In the genomic region with DNA sequence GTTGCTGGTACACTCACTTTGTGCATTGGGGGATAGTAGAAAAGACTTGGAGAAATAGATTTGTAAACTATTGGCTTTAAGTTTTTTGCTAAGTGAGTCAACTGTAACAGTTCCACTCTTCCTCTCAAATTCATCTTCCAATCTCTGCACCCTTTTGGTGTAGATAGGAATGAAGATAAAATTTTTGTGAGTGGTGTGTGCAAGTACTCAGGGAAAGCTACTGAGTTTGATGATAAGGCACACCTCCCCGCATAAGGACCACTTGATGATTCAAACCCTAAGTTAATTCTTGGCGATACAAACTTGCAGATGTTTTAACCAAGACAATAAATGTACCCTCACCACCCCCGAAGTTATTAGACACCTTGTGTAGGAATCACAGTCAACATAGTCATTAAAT, we compare ENCODE assay signal across 18 cellular contexts.
DNase-seq lines count a peak whose midpoint lies in the region; ATAC-seq, FAIRE-seq and TF ChIP-seq lines count a peak whose summit lies in the region.
"Had no signal": no experiment of that assay in that cellular context is flagged by ENCODE, and none has a peak within 500 bp of the region (broad histone marks: within the 10 kb centered on the region; RNA-seq: fewer than 3 reads in every experiment).

No MANE protein-coding gene starts in this region.

- CTCF ChIA-PET in H1 (lab: Charles Lee; ENCODE audit: partially characterized antibody) = no interaction called here
- CTCF ChIA-PET in T-cell (lab: Charles Lee) = no interaction called here

- no peak overlapping the region for H3K23ac ChIP-seq in H1 (ENCODE audit: insufficient read length)

- no peak overlapping the region for H2BK12ac ChIP-seq in H1 (ENCODE audit: low read depth, low read length)

- H3K9ac ChIP-seq in H1 (replicated peaks in 1 of 4; ENCODE audit: extremely low read depth in 1 of 4, low read depth in 3 of 4, low read length in 3 of 4) = no peak overlapping the region
- H3K9ac ChIP-seq: GM23248 had no signal

- no peaks in the 10 kb centered on the region for H3K27me3 Mint-ChIP-seq in GM23338 (ENCODE audit: insufficient read depth, low read depth, poor library complexity)
- H3K27me3 Mint-ChIP-seq in T-cell = no peaks in the 10 kb centered on the region
- H3K27me3 Mint-ChIP-seq: B cell; CD4-positive, alpha-beta memory T cell had no signal

- H3K56ac ChIP-seq in H1 (replicated peaks; ENCODE audit: insufficient read length, low read depth, low read length) = no peak overlapping the region

- H2BK15ac ChIP-seq in H1 (ENCODE audit: low read length) = no peak overlapping the region

- H3K18ac ChIP-seq in H1 (ENCODE audit: extremely low read depth, low read length) = peak overlapping the region; percentile 19; the same call in 1 of the 2 replicates

- H3K36me3 Mint-ChIP-seq in GM23338 (ENCODE audit: low read depth) (peaks cover 8% of the 10 kb centered on the region; the same call in 2 of the 3 replicates), T-cell (no peaks in the 10 kb centered on the region)
- H3K36me3 Mint-ChIP-seq: CD4-positive, alpha-beta memory T cell had no signal

- no peak overlapping the region for H3K4me3 Mint-ChIP-seq in GM23338
- no peak overlapping the region for H3K4me3 Mint-ChIP-seq in T-cell
- H3K4me3 Mint-ChIP-seq: B cell; CD4-positive, alpha-beta memory T cell; H9 had no signal

- no peaks in the 10 kb centered on the region for H3K36me3 ChIP-seq in H1 (ENCODE audit: control insufficient read depth in 2 of 4, insufficient read depth in 4 of 4, low read length in 3 of 4)
- no peaks in the 10 kb centered on the region for H3K36me3 ChIP-seq in GM23338 (ENCODE audit: insufficient read depth)

- H3K9me3 ChIP-seq in H1 (ENCODE audit: insufficient read depth in 2 of 2, low read depth in 1 of 2, low read length in 1 of 2) = peaks cover 0 to 3% of the 10 kb centered on the region in 2 experiments; a peak in 1 of 4 replicates

- DNase-seq in AG10803 (ENCODE audit: low read depth) (peak; percentile 25), GM03348 (ENCODE audit: low spot score) (peak; percentile 33), NCI-H226 (peak; percentile 33), H1 (ENCODE audit: low read depth in 1 of 2, low spot score in 2 of 2) (no peak), GM23338 (ENCODE audit: low spot score) (no peak), T-cell (no peak), RKO (ENCODE audit: low spot score) (no peak), SKM-1 treated with dmso at 0.1 percent for 144 hours (lab: John Stamatoyannopoulos, UW; ENCODE audit: unreplicated experiment) (no peak)
- DNase-seq: 8988T; CD4-positive, alpha-beta memory T cell; DMS79; GF-D8; GM23248; H9 had no signal

- H2AFZ ChIP-seq in H1 (ENCODE audit: low read length) (no peak overlapping the region), GM23338 (no peak overlapping the region)
- H2AFZ ChIP-seq: GM23248 had no signal

- H3K9me2 ChIP-seq in GM23338 (ENCODE audit: insufficient read depth) = no peaks in the 10 kb centered on the region

- H3K27ac Mint-ChIP-seq in GM23338 (no peak overlapping the region), T-cell (no peak overlapping the region)
- H3K27ac Mint-ChIP-seq: B cell; CD4-positive, alpha-beta memory T cell had no signal

- no peaks in the 10 kb centered on the region for H3K27me3 ChIP-seq in H1 (replicated peaks in 1 of 4; ENCODE audit: control insufficient read depth in 3 of 4, extremely low read depth in 1 of 4, insufficient read depth in 3 of 4, low read length in 3 of 4)
- H3K27me3 ChIP-seq in GM23338 (ENCODE audit: insufficient read depth) = no peaks in the 10 kb centered on the region

- no peaks in the 10 kb centered on the region for H3K79me2 ChIP-seq in H1 (ENCODE audit: control insufficient read depth in 1 of 2, insufficient read depth in 2 of 2, low read length in 2 of 2)
- H3K79me2 ChIP-seq in GM23338 (replicated peaks; ENCODE audit: insufficient read depth) = no peaks in the 10 kb centered on the region

- H3K14ac ChIP-seq in H1 (ENCODE audit: insufficient read length) = no peak overlapping the region

- no peak overlapping the region for H4K5ac ChIP-seq in H1 (ENCODE audit: insufficient read length, low read depth, low read length)

- H2BK20ac ChIP-seq in H1 (ENCODE audit: low read length) = no peak overlapping the region

- H4K91ac ChIP-seq in H1 (replicated peaks; ENCODE audit: insufficient read length, low read length) = no peak overlapping the region

- no peak overlapping the region for H3K27ac ChIP-seq in H1 (ENCODE audit: low read depth, low read length)
- H3K27ac ChIP-seq in GM23338 (ENCODE audit: low read depth) = no peak overlapping the region
- H3K27ac ChIP-seq: C4-2B, GM23248 had no signal

- H3K4me3 ChIP-seq in AG10803 (ENCODE audit: low read length) = no peak overlapping the region
- H3K4me3 ChIP-seq in H1 (ENCODE audit: extremely low read depth in 1 of 4, insufficient read depth in 2 of 4, low read depth in 3 of 4, low read length in 4 of 4) = no peak overlapping the region
- no peak overlapping the region for H3K4me3 ChIP-seq in GM23338
- H3K4me3 ChIP-seq: GM23248, K562 had no signal

- ATAC-seq in GM23338 (no peak), T-cell (replicated peaks in 1 of 4) (no peak)
- ATAC-seq: K562 had no signal

- 90% methylated on average over 3 of the region's 3 CpGs; no CpG with 5 or more reads in 1 of the 2 experiments for WGBS in H1 (ENCODE audit: extremely low coverage in 1 of 2, insufficient coverage in 1 of 2, insufficient read length in 1 of 2, insufficient replicate concordance in 2 of 2, low coverage in 1 of 2, low lambda C conversion rate in 2 of 2, missing lambda C conversion rate in 1 of 2), 2 experiments

- H3K4me1 ChIP-seq in H1 (replicated peaks in 1 of 4; ENCODE audit: control insufficient read depth in 3 of 4, insufficient read depth in 4 of 4, low read length in 3 of 4) (no peaks in the 10 kb centered on the region; a peak in 1 of 7 replicates), GM23338 (ENCODE audit: insufficient read depth) (peaks cover 11% of the 10 kb centered on the region)

- TF ChIP-seq EP300 in H1 (IDR thresholded peaks at IDR 0.05; ENCODE audit: borderline replicate concordance in 1 of 2, low read depth in 2 of 2, low read length in 2 of 2) = no peak

- no peak overlapping the region for H3K4ac ChIP-seq in H1 (replicated peaks; ENCODE audit: insufficient read length, low read depth, low read length)

- H2BK120ac ChIP-seq in H1 (replicated peaks; ENCODE audit: low read depth, low read length) = no peak overlapping the region

- H3K9me3 Mint-ChIP-seq in GM23338 (peaks cover 9% of the 10 kb centered on the region; the same call in 2 of the 3 replicates), T-cell (no peaks in the 10 kb centered on the region)
- H3K9me3 Mint-ChIP-seq: CD4-positive, alpha-beta memory T cell had no signal

- H3K23me2 ChIP-seq in H1 (ENCODE audit: low read depth, low read length) = no peaks in the 10 kb centered on the region

- no peak for TF ChIP-seq POLR2A in H1 (IDR thresholded peaks at IDR 0.05; ENCODE audit: control extremely low read depth in 1 of 2, low read depth in 2 of 2, low read length in 2 of 2)

- H3K4me2 ChIP-seq in H1 (ENCODE audit: insufficient read depth in 1 of 2, low read depth in 2 of 2, low read length in 2 of 2) (no peak overlapping the region), GM23338 (no peak overlapping the region)

- H3F3A ChIP-seq in GM23338 (replicated peaks; ENCODE audit: low read depth) = no peaks in the 10 kb centered on the region

- FAIRE-seq in H1 (lab: Jason Lieb, UNC) = no peak
- FAIRE-seq: GM18507, K562 had no signal

- TF ChIP-seq CTCF in AG10803 (conservative IDR thresholded peaks at IDR 0.05; ENCODE audit: low read length) (no peak), H1 (IDR thresholded peaks at IDR 0.05; ENCODE audit: control extremely low read depth in 1 of 3, insufficient read depth in 1 of 3, low read depth in 1 of 3, low read length in 3 of 3) (no peak), GM23338 (conservative IDR thresholded peaks at IDR 0.05; ENCODE audit: low read depth in 2 of 2) (no peak)

- no peak overlapping the region for H4K8ac ChIP-seq in H1 (ENCODE audit: extremely low read depth, insufficient read depth, low read length)

- no peaks in the 10 kb centered on the region for H4K20me1 ChIP-seq in H1 (replicated peaks in 1 of 2; ENCODE audit: control insufficient read depth in 1 of 2, insufficient read depth in 2 of 2, low read length in 2 of 2)
- no peaks in the 10 kb centered on the region for H4K20me1 ChIP-seq in GM23338 (replicated peaks; ENCODE audit: insufficient read depth)

- no peak overlapping the region for H2AK5ac ChIP-seq in H1 (ENCODE audit: low read depth, low read length)

- H3K79me1 ChIP-seq in H1 (ENCODE audit: low read depth, low read length) = no peaks in the 10 kb centered on the region

- no peak for TF ChIP-seq RAD21 in H1 (IDR thresholded peaks at IDR 0.05 in 1 of 2, conservative IDR thresholded peaks at IDR 0.05 in 1 of 2; ENCODE audit: low read depth in 2 of 2, low read length in 2 of 2)

- peaks cover 17% of the 10 kb centered on the region; the same call in 2 of the 3 replicates for H3K4me1 Mint-ChIP-seq in GM23338
- H3K4me1 Mint-ChIP-seq in T-cell = no peaks in the 10 kb centered on the region
- H3K4me1 Mint-ChIP-seq: B cell; CD4-positive, alpha-beta memory T cell had no signal

- POLR2A ChIA-PET in H1 (lab: Charles Lee; ENCODE audit: partially characterized antibody) (no interaction called here), T-cell (lab: Charles Lee) (no interaction called here)

- H2BK5ac ChIP-seq in H1 (ENCODE audit: low read depth, low read length) = no peak overlapping the region

TF ChIP-seq in H1, 55 proteins besides CTCF, POLR2A, EP300 and RAD21 (continues in another document):
- TF ChIP-seq FOSL1 (IDR thresholded peaks at IDR 0.05; ENCODE audit: insufficient read depth, low read depth, low read length) (no peak), TBP (IDR thresholded peaks at IDR 0.05; ENCODE audit: low read depth, low read length) (no peak), HDAC6 (IDR thresholded peaks at IDR 0.05; ENCODE audit: low read depth, low read length) (no peak), RBBP5 (IDR thresholded peaks at IDR 0.05; ENCODE audit: borderline replicate concordance, low read depth, low read length) (no peak)
- TF ChIP-seq, protein P1, sequence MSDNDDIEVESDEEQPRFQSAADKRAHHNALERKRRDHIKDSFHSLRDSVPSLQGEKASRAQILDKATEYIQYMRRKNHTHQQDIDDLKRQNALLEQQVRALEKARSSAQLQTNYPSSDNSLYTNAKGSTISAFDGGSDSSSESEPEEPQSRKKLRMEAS (IDR thresholded peaks at IDR 0.05) = no peak

TF ChIP-seq in GM23338, 12 proteins besides CTCF, POLR2A, EP300 and RAD21 (continues in another document):
- TF ChIP-seq STAT1 (IDR thresholded peaks at IDR 0.05; ENCODE audit: unreplicated experiment) = no peak

Comparison
In these comparisons a context has a peak if more than half of its experiments do, and no peak if none do; other contexts are left out.
1. DNase-seq: peak in AG10803 (single experiment), GM03348 (single experiment) and NCI-H226 (single experiment); none in H1 (0 of 2), GM23338 (single experiment), T-cell (0 of 34), RKO (single experiment) and SKM-1 treated with dmso at 0.1 percent for 144 hours (single experiment).